8 cellular contexts compared by ENCODE assay signal in the genomic region with DNA sequence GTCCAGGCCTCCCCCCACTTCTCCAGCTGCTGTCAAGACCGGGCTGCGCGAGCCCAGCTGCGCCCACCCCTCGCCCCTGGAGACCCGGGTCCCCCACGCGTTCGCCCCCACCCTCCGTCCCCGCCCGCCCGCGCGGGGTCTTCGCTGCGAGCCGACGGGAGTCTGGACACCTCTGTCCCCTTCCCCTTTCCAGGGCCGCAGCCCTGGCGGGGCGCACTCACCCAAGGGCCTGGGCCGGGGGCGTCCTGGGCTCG. TPM values are rescaled to one million over a fixed set of nuclear protein-coding genes. Genes with fewer than 3 reads are reported as not detected.
DNase-seq lines count a peak whose midpoint lies in the region; ATAC-seq, FAIRE-seq and TF ChIP-seq lines count a peak whose summit lies in the region.

No MANE protein-coding gene starts in this region.

- no peak overlapping the region for H2AFZ ChIP-seq in astrocyte (ENCODE audit: low read depth, low read length)
- H2AFZ ChIP-seq in smooth muscle cell (ENCODE audit: low read depth) = no peak overlapping the region

- no peak for FAIRE-seq in astrocyte (lab: Jason Lieb, UNC)

- no peaks in the 10 kb centered on the region for H3K36me3 Mint-ChIP-seq in astrocyte (ENCODE audit: low read depth, unreplicated experiment)
- no peaks in the 10 kb centered on the region for H3K36me3 Mint-ChIP-seq in nephron progenitor cell (ENCODE audit: low read depth)

- no peak for ATAC-seq in GM21390 (IDR thresholded peaks at IDR 0.05; ENCODE audit: unreplicated experiment)

- H3K4me2 ChIP-seq in astrocyte (ENCODE audit: low read length) = peak overlapping the region; percentile 77
- H3K4me2 ChIP-seq in smooth muscle cell = peak overlapping the region; percentile 97

- DNase-seq in astrocyte (ENCODE audit: low read depth) = no peak
- no peak for DNase-seq in smooth muscle cell (lab: John Stamatoyannopoulos, UW; ENCODE audit: unreplicated experiment)
- no peak for DNase-seq in HuH-7 (ENCODE audit: low spot score)
- DNase-seq in nephron progenitor cell = no peak
- no peak for DNase-seq in MG63

- H3K36me3 ChIP-seq in HUES48 (ENCODE audit: control insufficient read depth, insufficient read depth, low read length) = no peaks in the 10 kb centered on the region
- no peaks in the 10 kb centered on the region for H3K36me3 ChIP-seq in astrocyte (ENCODE audit: insufficient read depth, low read length)
- H3K36me3 ChIP-seq in iPS-18a (ENCODE audit: control insufficient read depth, low read depth, low read length) = no peaks in the 10 kb centered on the region
- no peaks in the 10 kb centered on the region for H3K36me3 ChIP-seq in smooth muscle cell (ENCODE audit: low read depth)
- no peaks in the 10 kb centered on the region for H3K36me3 ChIP-seq in MG63

- peaks cover 30% of the 10 kb centered on the region for H3K27me3 ChIP-seq in HUES48 (ENCODE audit: control insufficient read depth, insufficient read depth, low read length)
- peaks cover 43% of the 10 kb centered on the region for H3K27me3 ChIP-seq in astrocyte (ENCODE audit: insufficient read depth, low read length)
- peaks cover 33% of the 10 kb centered on the region for H3K27me3 ChIP-seq in iPS-18a (ENCODE audit: control insufficient read depth, insufficient read depth, low read length)
- H3K27me3 ChIP-seq in smooth muscle cell (ENCODE audit: low read depth) = peaks cover 10% of the 10 kb centered on the region
- H3K27me3 ChIP-seq in MG63 = no peaks in the 10 kb centered on the region

- H3K9me3 ChIP-seq in HUES48 (ENCODE audit: control insufficient read depth, insufficient read depth, low read length) (no peaks in the 10 kb centered on the region), astrocyte (ENCODE audit: insufficient read depth, low read depth, low read length) (no peaks in the 10 kb centered on the region), iPS-18a (ENCODE audit: control insufficient read depth, low read depth, low read length) (no peaks in the 10 kb centered on the region), smooth muscle cell (replicated peaks; ENCODE audit: low read depth) (no peaks in the 10 kb centered on the region), MG63 (no peaks in the 10 kb centered on the region)

- no peaks in the 10 kb centered on the region for H3F3A ChIP-seq in smooth muscle cell (ENCODE audit: low read depth)

- H3K4me1 Mint-ChIP-seq in astrocyte (ENCODE audit: low read depth, unreplicated experiment) = peaks cover 22% of the 10 kb centered on the region
- peaks cover 46% of the 10 kb centered on the region for H3K4me1 Mint-ChIP-seq in nephron progenitor cell

- H3K27me3 Mint-ChIP-seq in astrocyte (ENCODE audit: low read depth, unreplicated experiment) (peaks cover 15% of the 10 kb centered on the region), nephron progenitor cell (ENCODE audit: low read depth, poor library complexity) (peaks cover 42% of the 10 kb centered on the region)

- no peaks in the 10 kb centered on the region for H3K9me3 Mint-ChIP-seq in astrocyte (ENCODE audit: unreplicated experiment)
- no peaks in the 10 kb centered on the region for H3K9me3 Mint-ChIP-seq in nephron progenitor cell

- H3K4me3 ChIP-seq in HUES48 (ENCODE audit: low read depth, low read length) (peak overlapping the region; percentile 74), astrocyte (ENCODE audit: insufficient read depth, low read depth, low read length) (no peak overlapping the region), iPS-18a (ENCODE audit: low read length) (peak overlapping the region; percentile 82), smooth muscle cell (peak overlapping the region; percentile 65), MG63 (no peak overlapping the region)

- TF ChIP-seq CTCF in astrocyte (IDR thresholded peaks at IDR 0.05; ENCODE audit: insufficient read depth, low read depth, low read length) = no peak
- TF ChIP-seq CTCF in smooth muscle cell (IDR thresholded peaks at IDR 0.05; ENCODE audit: borderline replicate concordance, insufficient read depth, poor library complexity, severe bottlenecking) = no peak
- TF ChIP-seq CTCF in nephron progenitor cell (IDR thresholded peaks at IDR 0.05) = no peak

- H3K79me2 ChIP-seq in astrocyte (ENCODE audit: insufficient read depth, low read length) = no peaks in the 10 kb centered on the region
- H3K79me2 ChIP-seq in smooth muscle cell (ENCODE audit: low read depth) = no peaks in the 10 kb centered on the region

- H3K27ac ChIP-seq in HUES48 (ENCODE audit: low read depth, low read length) (no peak overlapping the region), astrocyte (ENCODE audit: low read depth, low read length) (no peak overlapping the region), iPS-18a (ENCODE audit: low read length) (no peak overlapping the region), smooth muscle cell (ENCODE audit: low read depth) (no peak overlapping the region)

- no peak overlapping the region for H3K27ac Mint-ChIP-seq in astrocyte (ENCODE audit: unreplicated experiment)
- no peak overlapping the region for H3K27ac Mint-ChIP-seq in nephron progenitor cell

- H3K9ac ChIP-seq in HUES48 (ENCODE audit: low read depth, low read length) (no peak overlapping the region), astrocyte (ENCODE audit: low read length) (no peak overlapping the region), iPS-18a (ENCODE audit: low read length) (no peak overlapping the region), smooth muscle cell (ENCODE audit: low read depth) (no peak overlapping the region)

- H3K4me1 ChIP-seq in HUES48 (ENCODE audit: control insufficient read depth, insufficient read depth, low read length) = peaks cover 15% of the 10 kb centered on the region; the same call in 1 of the 2 replicates
- peaks cover 36% of the 10 kb centered on the region for H3K4me1 ChIP-seq in astrocyte (ENCODE audit: insufficient read depth, low read length)
- peaks cover 10% of the 10 kb centered on the region for H3K4me1 ChIP-seq in iPS-18a (ENCODE audit: control insufficient read depth, low read depth, low read length)
- H3K4me1 ChIP-seq in smooth muscle cell (ENCODE audit: low read depth) = peaks cover 11% of the 10 kb centered on the region

- H3K4me3 Mint-ChIP-seq in astrocyte (ENCODE audit: unreplicated experiment) = no peak overlapping the region
- no peak overlapping the region for H3K4me3 Mint-ChIP-seq in nephron progenitor cell

- H4K20me1 ChIP-seq in astrocyte (ENCODE audit: insufficient read depth, low read length) (peaks cover 57% of the 10 kb centered on the region), smooth muscle cell (ENCODE audit: low read depth) (peaks cover 15% of the 10 kb centered on the region)

- WGBS in smooth muscle cell (ENCODE audit: low lambda C conversion rate) = 0% methylated on average over 7 of the region's 25 CpGs

RNA-seq across cellular contexts. Expression of a gene that starts 0.2 kb away (rescaled TPM):
- total RNA-seq in astrocyte (3.2 and 5.4 TPM in 2 replicates), smooth muscle cell (0.99 and 3.0 TPM in 2 replicates)
- polyA plus RNA-seq in smooth muscle cell = 3.9 and 4.1 TPM in 2 replicates
- total RNA-seq in MG63 (2014; rRNA removed; shearing (Covaris generic); ENCODE audit: low replicate concordance) = 0.22 TPM in 1 of 2 replicates, not detected in the other

Comparison
In these comparisons a context has a peak if more than half of its experiments do, and no peak if none do; other contexts are left out.
1. H3K4me3 ChIP-seq: peak in HUES48 (single experiment), iPS-18a (single experiment) and smooth muscle cell (single experiment); none in astrocyte (single experiment) and MG63 (single experiment).